In genomic region chr10:48932831-48933670, GRCh38 we compare ENCODE assay signal across 36 cellular contexts. TPM values are rescaled to one million over a fixed set of nuclear protein-coding genes. Genes with fewer than 3 reads are reported as not detected.
DNase-seq lines count a peak whose midpoint lies in the region; ATAC-seq and TF ChIP-seq lines count a peak whose summit lies in the region.
"Had no signal": no experiment of that assay in that cellular context is flagged by ENCODE, and none has a peak within 500 bp of the region (broad histone marks: within the 10 kb centered on the region; RNA-seq: fewer than 3 reads in every experiment).

No MANE protein-coding gene starts in this region.

- peak; percentile 27 for DNase-seq in activated CD8-positive, alpha-beta memory T cell treated with anti-CD3 and anti-CD28 coated beads, Interleukin-2, amount 10 ng/mL, durations not matched to agents 7 days and 5 days
- no peak for DNase-seq in activated CD8-positive, alpha-beta memory T cell treated with anti-CD3 and anti-CD28 coated beads, Interleukin-2, amount 50 U/mL, for 4 hours
- DNase-seq in NCI-H446 (lab: John Stamatoyannopoulos, UW): peak; percentile 57 to 91
- DNase-seq in endodermal cell: peak; percentile 20
- DNase-seq in type B pancreatic cell (ENCODE audit: extremely low spot score, unreplicated experiment): peak; percentile 37
- DNase-seq: activated CD4-positive, alpha-beta memory T cell treated with anti-CD3 and anti-CD28 coated beads, Interleukin-2, amount 10 ng/mL, durations not matched to agents 7 days and 5 days; activated CD4-positive, CD25-positive, alpha-beta regulatory T cell treated with anti-CD3 and anti-CD28 coated beads, Interleukin-2, amount 50 U/mL, for 72 hours; activated naive CD4-positive, alpha-beta T cell treated with anti-CD3 and anti-CD28 coated beads, Interleukin-2, amount 50 U/mL, for 16 hours; activated T-cell treated with anti-CD3 and anti-CD28 coated beads for 4 hours; body of pancreas; Calu3; CD4-positive, CD25-positive, alpha-beta regulatory T cell; cerebellar nuclear complex; DND-41; immature natural killer cell; left colon; mammary epithelial cell; NCI-H1048; NCI-H1694; nephron progenitor cell; pancreas; retina; stimulated activated naive CD4-positive, alpha-beta T cell; T-helper 1 cell; upper lobe of left lung had no signal

- TF ChIP-seq CTCF in endodermal cell (conservative IDR thresholded peaks at IDR 0.05) (no peak), type B pancreatic cell (conservative IDR thresholded peaks at IDR 0.05) (no peak)

- 90 to 98% methylated on average over 6 to 7 of the region's 7 CpGs for WGBS in endodermal cell (ENCODE audit: insufficient coverage in 1 of 2, insufficient read length in 1 of 2), 2 experiments

- H3K9ac ChIP-seq in endodermal cell (ENCODE audit: extremely low read depth, low read length, poor library complexity, severe bottlenecking): no peak overlapping the region

- no peaks in the 10 kb centered on the region for H3K27me3 ChIP-seq in endodermal cell (ENCODE audit: control insufficient read depth, insufficient read depth, low read length, poor library complexity, severe bottlenecking)
- H3K27me3 ChIP-seq: body of pancreas, pancreas, upper lobe of left lung had no signal

- H3K27me3 Mint-ChIP-seq in activated CD8-positive, alpha-beta memory T cell treated with anti-CD3 and anti-CD28 coated beads, Interleukin-2, amount 10 ng/mL, durations not matched to agents 7 days and 5 days: no peaks in the 10 kb centered on the region
- H3K27me3 Mint-ChIP-seq in endodermal cell (ENCODE audit: insufficient read depth) (no peaks in the 10 kb centered on the region), type B pancreatic cell (peaks cover 5% of the 10 kb centered on the region)
- H3K27me3 Mint-ChIP-seq: activated CD4-positive, alpha-beta memory T cell treated with anti-CD3 and anti-CD28 coated beads, Interleukin-2, amount 10 ng/mL, durations not matched to agents 7 days and 5 days had no signal

- no peaks in the 10 kb centered on the region for H3K36me3 Mint-ChIP-seq in activated CD8-positive, alpha-beta memory T cell treated with anti-CD3 and anti-CD28 coated beads, Interleukin-2, amount 10 ng/mL, durations not matched to agents 7 days and 5 days
- H3K36me3 Mint-ChIP-seq in endodermal cell (ENCODE audit: low read depth): no peaks in the 10 kb centered on the region
- no peaks in the 10 kb centered on the region for H3K36me3 Mint-ChIP-seq in type B pancreatic cell
- H3K36me3 Mint-ChIP-seq: CD4-positive, CD25-positive, alpha-beta regulatory T cell; immature natural killer cell had no signal

- no peaks in the 10 kb centered on the region for H3K4me1 ChIP-seq in endodermal cell (ENCODE audit: control insufficient read depth, insufficient read depth, low read length)
- H3K4me1 ChIP-seq: body of pancreas, HAP-1, pancreas, upper lobe of left lung had no signal

- no peak for ATAC-seq in activated CD8-positive, alpha-beta memory T cell treated with anti-CD3 and anti-CD28 coated beads, Interleukin-2, amount 10 ng/mL, durations not matched to agents 7 days and 5 days
- ATAC-seq in HG02973 (IDR thresholded peaks at IDR 0.05; ENCODE audit: unreplicated experiment) (no peak), HG02571 (IDR thresholded peaks at IDR 0.05; ENCODE audit: unreplicated experiment) (no peak), HG02678 (IDR thresholded peaks at IDR 0.05; ENCODE audit: unreplicated experiment) (no peak)
- ATAC-seq: body of pancreas, left colon, pancreas had no signal

- CTCF ChIA-PET in activated CD8-positive, alpha-beta memory T cell treated with anti-CD3 and anti-CD28 coated beads, Interleukin-2, amount 10 ng/mL, durations not matched to agents 7 days and 5 days (lab: Charles Lee): no interaction called here

- no peak overlapping the region for H3K27ac Mint-ChIP-seq in activated CD8-positive, alpha-beta memory T cell treated with anti-CD3 and anti-CD28 coated beads, Interleukin-2, amount 10 ng/mL, durations not matched to agents 7 days and 5 days
- H3K27ac Mint-ChIP-seq in endodermal cell (no peak overlapping the region), type B pancreatic cell (no peak overlapping the region)
- H3K27ac Mint-ChIP-seq: activated CD4-positive, alpha-beta memory T cell treated with anti-CD3 and anti-CD28 coated beads, Interleukin-2, amount 10 ng/mL, durations not matched to agents 7 days and 5 days; activated T-helper 2 cell treated with anti-CD3 and anti-CD28 coated beads, Interferon-gamma antibody, Interleukin-2, Interleukin-4, amounts not matched to agents 10 μg/mL and 5 μg/mL and 100 μg/mL, durations not matched to agents 14 hours and 24 hours and 36 hours; CD4-positive, CD25-positive, alpha-beta regulatory T cell; immature natural killer cell; nephron progenitor cell had no signal

- H3K4me1 Mint-ChIP-seq in activated CD8-positive, alpha-beta memory T cell treated with anti-CD3 and anti-CD28 coated beads, Interleukin-2, amount 10 ng/mL, durations not matched to agents 7 days and 5 days: no peaks in the 10 kb centered on the region
- H3K4me1 Mint-ChIP-seq in endodermal cell (peaks cover 15% of the 10 kb centered on the region), type B pancreatic cell (ENCODE audit: unreplicated experiment) (peaks cover 8% of the 10 kb centered on the region)
- H3K4me1 Mint-ChIP-seq: activated CD4-positive, alpha-beta memory T cell treated with anti-CD3 and anti-CD28 coated beads, Interleukin-2, amount 10 ng/mL, durations not matched to agents 7 days and 5 days; CD4-positive, CD25-positive, alpha-beta regulatory T cell; immature natural killer cell had no signal

- no peak overlapping the region for H3K27ac ChIP-seq in endodermal cell (ENCODE audit: low read depth, low read length)
- H3K27ac ChIP-seq: body of pancreas, pancreas, RWPE1, skin epidermis, upper lobe of left lung had no signal

- no peaks in the 10 kb centered on the region for H3K9me3 ChIP-seq in endodermal cell (ENCODE audit: control insufficient read depth, low read length)
- H3K9me3 ChIP-seq: body of pancreas, HAP-1, pancreas, upper lobe of left lung had no signal

- no peaks in the 10 kb centered on the region for H3K36me3 ChIP-seq in endodermal cell (ENCODE audit: control insufficient read depth, insufficient read depth, low read length)
- H3K36me3 ChIP-seq: HAP-1, pancreas, upper lobe of left lung had no signal

- no peaks in the 10 kb centered on the region for H3K9me3 Mint-ChIP-seq in activated CD8-positive, alpha-beta memory T cell treated with anti-CD3 and anti-CD28 coated beads, Interleukin-2, amount 10 ng/mL, durations not matched to agents 7 days and 5 days (ENCODE audit: low read depth)
- H3K9me3 Mint-ChIP-seq in endodermal cell: no peaks in the 10 kb centered on the region
- no peaks in the 10 kb centered on the region for H3K9me3 Mint-ChIP-seq in type B pancreatic cell
- H3K9me3 Mint-ChIP-seq: activated CD4-positive, alpha-beta memory T cell treated with anti-CD3 and anti-CD28 coated beads, Interleukin-2, amount 10 ng/mL, durations not matched to agents 7 days and 5 days; activated T-helper 2 cell treated with anti-CD3 and anti-CD28 coated beads, Interferon-gamma antibody, Interleukin-2, Interleukin-4, amounts not matched to agents 10 μg/mL and 5 μg/mL and 100 μg/mL, durations not matched to agents 14 hours and 24 hours and 36 hours; CD4-positive, CD25-positive, alpha-beta regulatory T cell; immature natural killer cell; nephron progenitor cell had no signal

- no peak overlapping the region for H3K4me3 Mint-ChIP-seq in activated CD8-positive, alpha-beta memory T cell treated with anti-CD3 and anti-CD28 coated beads, Interleukin-2, amount 10 ng/mL, durations not matched to agents 7 days and 5 days
- H3K4me3 Mint-ChIP-seq in endodermal cell: no peak overlapping the region
- no peak overlapping the region for H3K4me3 Mint-ChIP-seq in type B pancreatic cell
- H3K4me3 Mint-ChIP-seq: activated CD4-positive, alpha-beta memory T cell treated with anti-CD3 and anti-CD28 coated beads, Interleukin-2, amount 10 ng/mL, durations not matched to agents 7 days and 5 days; CD4-positive, CD25-positive, alpha-beta regulatory T cell; immature natural killer cell; nephron progenitor cell had no signal

- no peak overlapping the region for H3K4me3 ChIP-seq in endodermal cell (ENCODE audit: low read length)
- H3K4me3 ChIP-seq: body of pancreas, HAP-1, pancreas, skin epidermis, upper lobe of left lung had no signal

RNA-seq across cellular contexts. Expression of gene LRRC18, which starts 6.6 kb away (rescaled TPM):
- not detected for total RNA-seq in activated CD8-positive, alpha-beta memory T cell treated with anti-CD3 and anti-CD28 coated beads, Interleukin-2, amount 10 ng/mL, durations not matched to agents 7 days and 5 days
- total RNA-seq in endodermal cell (not detected), type B pancreatic cell (ENCODE audit: low replicate concordance) (not detected in 2 replicates)
- not detected for polyA plus RNA-seq in endodermal cell (2013, experiment 1 of 2)
- polyA plus RNA-seq in endodermal cell (2013, experiment 2 of 2): not detected
- total RNA-seq: A172; activated CD4-positive, alpha-beta memory T cell treated with anti-CD3 and anti-CD28 coated beads, Interleukin-2, amount 10 ng/mL, durations not matched to agents 7 days and 5 days; activated T-helper 2 cell treated with anti-CD3 and anti-CD28 coated beads, Interferon-gamma antibody, Interleukin-2, Interleukin-4, amounts not matched to agents 10 μg/mL and 5 μg/mL and 100 μg/mL, durations not matched to agents 14 hours and 24 hours and 36 hours; body of pancreas; Calu3; CD4-positive, CD25-positive, alpha-beta regulatory T cell; glomerular endothelial cell; left colon; LHCN-M2; mammary epithelial cell; NCI-H460; pancreas had no signal
- polyA plus RNA-seq: CD4-positive, CD25-positive, alpha-beta regulatory T cell; immature natural killer cell; mammary epithelial cell; pancreas had no signal
